21 cellular contexts compared by ENCODE assay signal in genomic region chr16:75948886-75949285, GRCh38.
"Had no signal": no experiment of that assay in that cellular context is flagged by ENCODE, and none has a peak within 500 bp of the region (broad histone marks: within the 10 kb centered on the region; RNA-seq: fewer than 3 reads in every experiment).

No MANE protein-coding gene starts in this region.

- H3K27me3 ChIP-seq: colonic mucosa, heart left ventricle, ovary, right lobe of liver, transverse colon had no signal

- H3K4me1 ChIP-seq: colonic mucosa, heart left ventricle, prostate gland, right lobe of liver had no signal

- H3K4me3 ChIP-seq: colonic mucosa, heart left ventricle, mucosa of descending colon, ovary, prostate gland, right lobe of liver, thoracic aorta, transverse colon had no signal

- H3K27ac ChIP-seq: colonic mucosa, heart left ventricle, ovary, prostate gland, right lobe of liver, thoracic aorta, transverse colon had no signal

- ATAC-seq: heart left ventricle; mucosa of descending colon; naive thymus-derived CD8-positive, alpha-beta T cell; right lobe of liver; stimulated activated effector memory CD8-positive, alpha-beta T cell treated with anti-CD3 and anti-CD28 coated beads, Interleukin-12 subunit alpha, Interleukin-12 subunit beta, amount 100 ng/mL, for 72 hours; stimulated activated naive CD8-positive, alpha-beta T cell treated with anti-CD3 and anti-CD28 coated beads, Interleukin-15, Interleukin-2, amounts not matched to agents 100 U/mL and 50 U/mL, for 24 hours had no signal

- DNase-seq: cerebellar nuclear complex; colonic mucosa; dermis blood vessel endothelial cell; effector CD4-positive, alpha-beta T cell; endodermal cell; erythroblast; foreskin melanocyte; heart left ventricle; mucosa of descending colon; naive thymus-derived CD8-positive, alpha-beta T cell; ovary; retina; right lobe of liver; stimulated activated CD4-positive, alpha-beta T cell treated with anti-CD3 and anti-CD28 coated beads, Interleukin-4, amount 100 ng/mL, for 1 hour; stimulated activated CD8-positive, alpha-beta memory T cell treated with anti-CD3 and anti-CD28 coated beads, Interleukin-4, amount 100 ng/mL, for 48 hours; stimulated activated naive CD8-positive, alpha-beta T cell treated with anti-CD3 and anti-CD28 coated beads, Interleukin-15, Interleukin-2, amounts not matched to agents 100 U/mL and 50 U/mL, for 24 hours; transverse colon had no signal

- FAIRE-seq: endothelial cell of umbilical vein had no signal

- H3K36me3 ChIP-seq: colonic mucosa, heart left ventricle, ovary, prostate gland, right lobe of liver, thoracic aorta, transverse colon had no signal

- H3K9me3 ChIP-seq: colonic mucosa, heart left ventricle, mucosa of descending colon, ovary, prostate gland, right lobe of liver, thoracic aorta, transverse colon had no signal
